In the genomic region with DNA sequence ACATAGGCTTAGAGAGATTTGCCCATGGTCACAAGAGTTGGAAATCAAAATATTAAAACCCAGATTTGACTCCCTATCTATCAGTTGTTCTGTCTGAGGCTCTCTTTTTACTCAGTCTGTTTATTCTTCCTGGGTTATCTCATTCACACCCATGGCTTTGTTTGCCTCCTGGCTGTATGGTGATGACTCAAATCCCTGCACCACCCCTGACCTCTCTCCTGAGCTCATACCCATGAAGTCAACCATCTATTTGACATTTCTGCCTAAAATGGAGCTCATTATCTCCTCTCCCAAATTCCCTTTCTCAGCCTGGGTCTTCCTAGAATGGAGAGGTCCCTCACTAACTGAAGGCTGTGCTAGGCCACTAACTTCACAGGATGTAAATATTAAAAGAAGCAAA, we compare ENCODE assay signal across 1 cellular context.
TF ChIP-seq lines count a peak whose summit lies in the region.

No MANE protein-coding gene starts in this region.

TF ChIP-seq in A549, 52 proteins besides CTCF, POLR2A, EP300 and RAD21 (continued from another document):
- TF ChIP-seq BHLHE40 (IDR thresholded peaks at IDR 0.05; ENCODE audit: low read depth, low read length) (no peak), NFE2L2 (conservative IDR thresholded peaks at IDR 0.05; ENCODE audit: low read length) (no peak), RARB (CRISPR knock-in tag; IDR thresholded peaks at IDR 0.05) (no peak)
- TF ChIP-seq, protein P1, sequence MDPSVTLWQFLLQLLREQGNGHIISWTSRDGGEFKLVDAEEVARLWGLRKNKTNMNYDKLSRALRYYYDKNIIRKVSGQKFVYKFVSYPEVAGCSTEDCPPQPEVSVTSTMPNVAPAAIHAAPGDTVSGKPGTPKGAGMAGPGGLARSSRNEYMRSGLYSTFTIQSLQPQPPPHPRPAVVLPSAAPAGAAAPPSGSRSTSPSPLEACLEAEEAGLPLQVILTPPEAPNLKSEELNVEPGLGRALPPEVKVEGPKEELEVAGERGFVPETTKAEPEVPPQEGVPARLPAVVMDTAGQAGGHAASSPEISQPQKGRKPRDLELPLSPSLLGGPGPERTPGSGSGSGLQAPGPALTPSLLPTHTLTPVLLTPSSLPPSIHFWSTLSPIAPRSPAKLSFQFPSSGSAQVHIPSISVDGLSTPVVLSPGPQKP (IDR thresholded peaks at IDR 0.05; ENCODE audit: low read depth, low read length), result no peak
